In the genomic region with DNA sequence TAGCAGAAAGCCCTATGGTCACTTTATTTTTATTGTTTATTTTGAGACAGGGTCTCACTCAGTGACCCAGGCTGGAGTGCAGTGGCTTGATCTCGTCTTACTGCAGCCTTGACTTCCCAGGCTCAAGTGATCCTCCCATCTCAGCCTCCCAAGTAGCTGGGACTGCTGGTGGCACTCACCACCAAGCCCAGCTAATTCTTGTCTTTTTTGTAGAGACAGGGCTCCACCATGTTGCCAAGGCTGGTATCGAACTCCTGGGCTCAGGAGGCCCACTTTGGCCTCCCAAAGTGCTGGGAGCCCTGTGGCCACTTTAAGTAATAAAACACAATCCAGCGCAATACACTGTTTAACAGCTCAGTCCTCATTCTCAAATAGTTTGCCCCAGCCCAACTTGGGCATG, we compare ENCODE assay signal across 2 cellular contexts.
TF ChIP-seq lines count a peak whose summit lies in the region.

No MANE protein-coding gene starts in this region.

TF ChIP-seq in A549, 52 proteins besides CTCF, POLR2A, EP300 and RAD21 (continued from another document):
- TF ChIP-seq RNF2 (IDR thresholded peaks at IDR 0.05; ENCODE audit: borderline replicate concordance, low read depth): no peak
- no peak for TF ChIP-seq CBX8 (IDR thresholded peaks at IDR 0.05)
- no peak for TF ChIP-seq ZFP36 (IDR thresholded peaks at IDR 0.05; ENCODE audit: borderline replicate concordance, partially characterized antibody)
- TF ChIP-seq MAZ (IDR thresholded peaks at IDR 0.05; ENCODE audit: borderline replicate concordance, low read depth, low read length): no peak
- TF ChIP-seq ZSCAN20 (CRISPR knock-in tag; IDR thresholded peaks at IDR 0.05): no peak
- TF ChIP-seq JUNB (IDR thresholded peaks at IDR 0.05): no peak
- TF ChIP-seq KDM1A (IDR thresholded peaks at IDR 0.05; ENCODE audit: low read depth): no peak
- no peak for TF ChIP-seq TFCP2L1 (CRISPR knock-in tag; IDR thresholded peaks at IDR 0.05)
- TF ChIP-seq SREBF2 (IDR thresholded peaks at IDR 0.05): no peak
- TF ChIP-seq BHLHE40 (IDR thresholded peaks at IDR 0.05; ENCODE audit: low read depth, low read length): no peak
- TF ChIP-seq, protein P1, sequence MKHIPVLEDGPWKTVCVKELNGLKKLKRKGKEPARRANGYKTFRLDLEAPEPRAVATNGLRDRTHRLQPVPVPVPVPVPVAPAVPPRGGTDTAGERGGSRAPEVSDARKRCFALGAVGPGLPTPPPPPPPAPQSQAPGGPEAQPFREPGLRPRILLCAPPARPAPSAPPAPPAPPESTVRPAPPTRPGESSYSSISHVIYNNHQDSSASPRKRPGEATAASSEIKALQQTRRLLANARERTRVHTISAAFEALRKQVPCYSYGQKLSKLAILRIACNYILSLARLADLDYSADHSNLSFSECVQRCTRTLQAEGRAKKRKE (CRISPR knock-in tag; IDR thresholded peaks at IDR 0.05; ENCODE audit: low read depth): no peak

TF ChIP-seq in HCT116, 20 proteins besides CTCF, POLR2A, EP300 and RAD21:
- TF ChIP-seq, protein P2, sequence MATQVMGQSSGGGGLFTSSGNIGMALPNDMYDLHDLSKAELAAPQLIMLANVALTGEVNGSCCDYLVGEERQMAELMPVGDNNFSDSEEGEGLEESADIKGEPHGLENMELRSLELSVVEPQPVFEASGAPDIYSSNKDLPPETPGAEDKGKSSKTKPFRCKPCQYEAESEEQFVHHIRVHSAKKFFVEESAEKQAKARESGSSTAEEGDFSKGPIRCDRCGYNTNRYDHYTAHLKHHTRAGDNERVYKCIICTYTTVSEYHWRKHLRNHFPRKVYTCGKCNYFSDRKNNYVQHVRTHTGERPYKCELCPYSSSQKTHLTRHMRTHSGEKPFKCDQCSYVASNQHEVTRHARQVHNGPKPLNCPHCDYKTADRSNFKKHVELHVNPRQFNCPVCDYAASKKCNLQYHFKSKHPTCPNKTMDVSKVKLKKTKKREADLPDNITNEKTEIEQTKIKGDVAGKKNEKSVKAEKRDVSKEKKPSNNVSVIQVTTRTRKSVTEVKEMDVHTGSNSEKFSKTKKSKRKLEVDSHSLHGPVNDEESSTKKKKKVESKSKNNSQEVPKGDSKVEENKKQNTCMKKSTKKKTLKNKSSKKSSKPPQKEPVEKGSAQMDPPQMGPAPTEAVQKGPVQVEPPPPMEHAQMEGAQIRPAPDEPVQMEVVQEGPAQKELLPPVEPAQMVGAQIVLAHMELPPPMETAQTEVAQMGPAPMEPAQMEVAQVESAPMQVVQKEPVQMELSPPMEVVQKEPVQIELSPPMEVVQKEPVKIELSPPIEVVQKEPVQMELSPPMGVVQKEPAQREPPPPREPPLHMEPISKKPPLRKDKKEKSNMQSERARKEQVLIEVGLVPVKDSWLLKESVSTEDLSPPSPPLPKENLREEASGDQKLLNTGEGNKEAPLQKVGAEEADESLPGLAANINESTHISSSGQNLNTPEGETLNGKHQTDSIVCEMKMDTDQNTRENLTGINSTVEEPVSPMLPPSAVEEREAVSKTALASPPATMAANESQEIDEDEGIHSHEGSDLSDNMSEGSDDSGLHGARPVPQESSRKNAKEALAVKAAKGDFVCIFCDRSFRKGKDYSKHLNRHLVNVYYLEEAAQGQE (IDR thresholded peaks at IDR 0.05; ENCODE audit: low read depth): no peak
- no peak for TF ChIP-seq JUND (IDR thresholded peaks at IDR 0.05)
- TF ChIP-seq FOSL1 (IDR thresholded peaks at IDR 0.05; ENCODE audit: low read depth): no peak
